1 cellular context compared by ENCODE assay signal in the genomic region with DNA sequence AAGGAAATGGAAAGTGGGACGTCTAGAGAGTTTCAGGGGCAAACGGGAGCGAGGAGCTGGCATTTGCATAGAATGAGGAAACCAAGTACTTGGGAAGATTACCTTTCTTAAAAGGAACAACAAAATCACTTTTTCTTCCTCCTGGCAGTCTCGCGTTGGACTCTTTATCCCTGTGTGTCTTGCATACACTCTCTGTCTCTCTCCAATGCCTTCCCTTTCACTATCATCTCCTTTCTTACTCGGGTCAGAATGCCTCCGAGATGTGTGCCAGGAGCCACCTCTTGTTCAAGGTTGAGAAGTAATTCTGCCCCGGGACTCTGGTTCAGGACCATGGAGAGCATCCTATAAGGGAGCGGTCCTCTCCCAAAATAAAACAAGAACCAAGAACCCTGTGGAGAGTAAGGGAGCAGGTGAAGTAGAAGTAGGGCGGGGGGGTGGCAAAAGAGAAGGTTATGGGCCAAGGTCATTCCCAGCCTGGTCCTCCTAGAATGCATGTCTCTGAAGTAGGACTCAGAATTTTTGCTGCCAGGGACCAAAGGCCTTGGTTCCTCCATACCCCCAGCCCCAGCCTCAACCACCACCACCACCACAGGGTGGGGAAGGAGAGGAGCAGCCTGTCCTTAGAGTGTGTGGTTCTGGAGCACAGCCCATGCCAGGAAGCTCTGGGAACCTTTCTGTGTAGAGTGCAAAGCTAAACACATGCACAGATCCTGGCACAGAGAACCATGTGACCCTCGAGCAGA.
TF ChIP-seq lines count a peak whose summit lies in the region.

No MANE protein-coding gene starts in this region.

TF ChIP-seq in GM12878, 131 proteins besides CTCF, POLR2A, EP300 and RAD21:
- TF ChIP-seq, protein P1, sequence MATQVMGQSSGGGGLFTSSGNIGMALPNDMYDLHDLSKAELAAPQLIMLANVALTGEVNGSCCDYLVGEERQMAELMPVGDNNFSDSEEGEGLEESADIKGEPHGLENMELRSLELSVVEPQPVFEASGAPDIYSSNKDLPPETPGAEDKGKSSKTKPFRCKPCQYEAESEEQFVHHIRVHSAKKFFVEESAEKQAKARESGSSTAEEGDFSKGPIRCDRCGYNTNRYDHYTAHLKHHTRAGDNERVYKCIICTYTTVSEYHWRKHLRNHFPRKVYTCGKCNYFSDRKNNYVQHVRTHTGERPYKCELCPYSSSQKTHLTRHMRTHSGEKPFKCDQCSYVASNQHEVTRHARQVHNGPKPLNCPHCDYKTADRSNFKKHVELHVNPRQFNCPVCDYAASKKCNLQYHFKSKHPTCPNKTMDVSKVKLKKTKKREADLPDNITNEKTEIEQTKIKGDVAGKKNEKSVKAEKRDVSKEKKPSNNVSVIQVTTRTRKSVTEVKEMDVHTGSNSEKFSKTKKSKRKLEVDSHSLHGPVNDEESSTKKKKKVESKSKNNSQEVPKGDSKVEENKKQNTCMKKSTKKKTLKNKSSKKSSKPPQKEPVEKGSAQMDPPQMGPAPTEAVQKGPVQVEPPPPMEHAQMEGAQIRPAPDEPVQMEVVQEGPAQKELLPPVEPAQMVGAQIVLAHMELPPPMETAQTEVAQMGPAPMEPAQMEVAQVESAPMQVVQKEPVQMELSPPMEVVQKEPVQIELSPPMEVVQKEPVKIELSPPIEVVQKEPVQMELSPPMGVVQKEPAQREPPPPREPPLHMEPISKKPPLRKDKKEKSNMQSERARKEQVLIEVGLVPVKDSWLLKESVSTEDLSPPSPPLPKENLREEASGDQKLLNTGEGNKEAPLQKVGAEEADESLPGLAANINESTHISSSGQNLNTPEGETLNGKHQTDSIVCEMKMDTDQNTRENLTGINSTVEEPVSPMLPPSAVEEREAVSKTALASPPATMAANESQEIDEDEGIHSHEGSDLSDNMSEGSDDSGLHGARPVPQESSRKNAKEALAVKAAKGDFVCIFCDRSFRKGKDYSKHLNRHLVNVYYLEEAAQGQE (IDR thresholded peaks at IDR 0.05; ENCODE audit: low read depth, low read length): peak; percentile 89
- TF ChIP-seq IKZF2 (IDR thresholded peaks at IDR 0.05) (no peak), NBN (IDR thresholded peaks at IDR 0.05) (no peak), POLR2AphosphoS5 (IDR thresholded peaks at IDR 0.05; ENCODE audit: low read length) (no peak), NFYA (IDR thresholded peaks at IDR 0.05; ENCODE audit: borderline replicate concordance, low read depth, low read length) (no peak)
